Comparison of ENCODE assay signal across 1 cellular context in the genomic region with DNA sequence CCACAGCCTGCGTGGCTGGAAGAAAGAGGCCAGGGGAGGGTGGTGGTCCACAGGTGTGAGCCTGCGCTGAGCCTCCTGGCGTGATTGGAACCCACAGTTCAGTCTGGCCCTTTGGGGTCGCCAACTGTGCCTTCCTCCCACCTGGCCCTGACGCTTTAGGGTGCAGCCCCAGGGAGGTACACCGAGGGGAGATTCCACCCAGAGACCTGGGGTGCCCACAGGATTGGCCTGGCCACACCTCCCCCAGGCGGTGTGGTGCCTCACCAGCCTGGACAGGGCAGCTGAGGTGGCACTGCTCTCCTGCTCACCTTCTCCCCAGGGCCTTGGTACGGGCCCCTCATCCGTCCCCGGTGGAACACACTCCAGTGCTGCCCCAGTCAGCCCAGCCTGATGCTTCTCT.
A peak's percentile ranks its signal among the peaks of the same experiment; 100 is the strongest.
TF ChIP-seq lines count a peak whose summit lies in the region.

No MANE protein-coding gene starts in this region.

TF ChIP-seq in HepG2, 621 proteins besides CTCF, POLR2A, EP300 and RAD21:
- TF ChIP-seq ZNF605 (CRISPR knock-in tag; IDR thresholded peaks at IDR 0.05) (peak; percentile 31; the same call in 1 of the 2 replicates), PHF21A (CRISPR knock-in tag; IDR thresholded peaks at IDR 0.05) (peak; percentile 34), ZNF441 (CRISPR knock-in tag; IDR thresholded peaks at IDR 0.05; ENCODE audit: borderline replicate concordance) (no peak)
